Comparison of ENCODE assay signal across 8 cellular contexts in the genomic region with DNA sequence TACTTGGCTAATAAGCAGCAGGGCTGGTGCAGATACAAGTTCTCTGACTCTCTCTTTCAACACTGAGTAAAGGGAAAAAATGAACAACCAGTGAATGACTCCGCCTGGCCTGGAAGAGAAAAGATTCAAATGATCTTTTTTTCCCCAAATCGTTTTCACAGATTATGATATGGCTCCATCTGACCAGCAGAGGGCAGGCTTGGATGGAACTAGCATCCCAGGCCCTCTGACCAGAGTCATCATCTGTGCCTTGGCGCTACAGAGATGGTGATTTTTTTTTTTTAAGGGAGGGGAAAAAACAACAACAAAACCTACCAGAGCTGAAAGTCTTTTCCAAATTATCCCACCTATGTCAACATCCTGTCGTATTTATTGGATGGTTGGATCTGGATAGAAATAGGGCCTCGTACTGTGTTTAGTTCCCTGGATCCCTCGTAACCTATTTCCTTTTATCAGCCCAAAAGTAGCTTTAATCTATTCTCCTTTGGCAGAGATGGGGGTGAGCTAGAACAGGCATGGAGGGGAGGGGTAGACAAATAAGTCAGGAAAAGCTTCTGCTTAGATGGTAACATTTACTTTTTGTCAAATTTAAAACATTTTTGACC.
A peak's percentile ranks its signal among the peaks of the same experiment; 100 is the strongest.
DNase-seq lines count a peak whose midpoint lies in the region; ATAC-seq and TF ChIP-seq lines count a peak whose summit lies in the region.

No MANE protein-coding gene starts in this region.

- H3K36me3 Mint-ChIP-seq in activated CD4-positive, alpha-beta T cell treated with anti-CD3 and anti-CD28 coated beads, Interleukin-2, amount 10 ng/mL, durations not matched to agents 24 days and 14 days (ENCODE audit: low read depth), result no peaks in the 10 kb centered on the region
- H3K36me3 Mint-ChIP-seq in endothelial cell (ENCODE audit: low read depth, unreplicated experiment) (no peaks in the 10 kb centered on the region), mesothelial cell of epicardium (no peaks in the 10 kb centered on the region)
- no peaks in the 10 kb centered on the region for H3K36me3 Mint-ChIP-seq in stimulated activated naive B cell treated with anti-CD40 and anti-IgM and Interleukin-4, amounts not matched to agents 10 μg/mL and 1 μg/mL and 100 μg/mL, for 72 hours

- H3K9me3 Mint-ChIP-seq in activated CD4-positive, alpha-beta T cell treated with anti-CD3 and anti-CD28 coated beads, Interleukin-2, amount 10 ng/mL, durations not matched to agents 24 days and 14 days, result no peaks in the 10 kb centered on the region
- H3K9me3 Mint-ChIP-seq in endothelial cell (ENCODE audit: unreplicated experiment) (no peaks in the 10 kb centered on the region), mesothelial cell of epicardium (no peaks in the 10 kb centered on the region)
- no peaks in the 10 kb centered on the region for H3K9me3 Mint-ChIP-seq in stimulated activated naive B cell treated with anti-CD40 and anti-IgM and Interleukin-4, amounts not matched to agents 10 μg/mL and 1 μg/mL and 100 μg/mL, for 72 hours

- intact Hi-C loops in activated CD4-positive, alpha-beta T cell treated with anti-CD3 and anti-CD28 coated beads, Interleukin-2, amount 10 ng/mL, durations not matched to agents 24 days and 14 days (cut with micrococcal nuclease), result loop anchor here (1.0 kb wide), 1 partner anchor 49 kb away; no protein-coding TSS in a partner anchor

- ATAC-seq in HG02763 (IDR thresholded peaks at IDR 0.05; ENCODE audit: unreplicated experiment), result peak; percentile 72
- peak; percentile 72 for ATAC-seq in stimulated activated naive B cell treated with anti-CD40 and anti-IgM and Interleukin-4, amounts not matched to agents 10 μg/mL and 1 μg/mL and 100 μg/mL, for 72 hours (replicated peaks)

- DNase-seq in activated effector memory CD4-positive, alpha-beta T cell treated with anti-CD3 and anti-CD28 coated beads, Interleukin-2, amount 50 U/mL, for 16 hours, result peak; percentile 69
- no peak for DNase-seq in activated effector memory CD4-positive, alpha-beta T cell treated with Interleukin-2 at 50 U/mL for 16 hours
- DNase-seq in NCI-H2029 treated with DMSO at 0.1 percent for 48 hours (lab: John Stamatoyannopoulos, UW) (peak; percentile 38), endothelial cell (ENCODE audit: low spot score) (peak; percentile 70), mesothelial cell of epicardium (ENCODE audit: low spot score in 2 of 2, unreplicated experiment in 2 of 2) (peak in 1 of 2 experiments; percentile 66)
- DNase-seq in activated CD4-positive, alpha-beta T cell treated with anti-CD3 and anti-CD28 coated beads, Interleukin-2, amount 10 ng/mL, durations not matched to agents 24 days and 14 days, result peak; percentile 83
- DNase-seq in stimulated activated naive B cell treated with anti-CD40 and anti-IgM and Interleukin-4, amounts not matched to agents 10 μg/mL and 1 μg/mL and 100 μg/mL, for 72 hours, result no peak

- no peak overlapping the region for H3K4me3 Mint-ChIP-seq in activated CD4-positive, alpha-beta T cell treated with anti-CD3 and anti-CD28 coated beads, Interleukin-2, amount 10 ng/mL, durations not matched to agents 24 days and 14 days
- H3K4me3 Mint-ChIP-seq in endothelial cell (ENCODE audit: unreplicated experiment) (no peak overlapping the region), mesothelial cell of epicardium (no peak overlapping the region)
- no peak overlapping the region for H3K4me3 Mint-ChIP-seq in stimulated activated naive B cell treated with anti-CD40 and anti-IgM and Interleukin-4, amounts not matched to agents 10 μg/mL and 1 μg/mL and 100 μg/mL, for 72 hours

- H3K27ac Mint-ChIP-seq in activated CD4-positive, alpha-beta T cell treated with anti-CD3 and anti-CD28 coated beads, Interleukin-2, amount 10 ng/mL, durations not matched to agents 24 days and 14 days, result no peak overlapping the region
- no peak overlapping the region for H3K27ac Mint-ChIP-seq in endothelial cell (ENCODE audit: unreplicated experiment)
- H3K27ac Mint-ChIP-seq in mesothelial cell of epicardium, result no peak overlapping the region
- H3K27ac Mint-ChIP-seq in stimulated activated naive B cell treated with anti-CD40 and anti-IgM and Interleukin-4, amounts not matched to agents 10 μg/mL and 1 μg/mL and 100 μg/mL, for 72 hours, result no peak overlapping the region

- no peaks in the 10 kb centered on the region for H3K4me1 Mint-ChIP-seq in activated CD4-positive, alpha-beta T cell treated with anti-CD3 and anti-CD28 coated beads, Interleukin-2, amount 10 ng/mL, durations not matched to agents 24 days and 14 days
- peaks cover 19% of the 10 kb centered on the region for H3K4me1 Mint-ChIP-seq in endothelial cell (ENCODE audit: unreplicated experiment)
- peaks cover 10% of the 10 kb centered on the region for H3K4me1 Mint-ChIP-seq in mesothelial cell of epicardium
- H3K4me1 Mint-ChIP-seq in stimulated activated naive B cell treated with anti-CD40 and anti-IgM and Interleukin-4, amounts not matched to agents 10 μg/mL and 1 μg/mL and 100 μg/mL, for 72 hours, result no peaks in the 10 kb centered on the region

- TF ChIP-seq CTCF in endothelial cell (IDR thresholded peaks at IDR 0.05; ENCODE audit: unreplicated experiment), result peak; percentile 91
- peak; percentile 83 for TF ChIP-seq CTCF in mesothelial cell of epicardium (IDR thresholded peaks at IDR 0.05; ENCODE audit: unreplicated experiment)

- peaks cover 12% of the 10 kb centered on the region for H3K27me3 Mint-ChIP-seq in activated CD4-positive, alpha-beta T cell treated with anti-CD3 and anti-CD28 coated beads, Interleukin-2, amount 10 ng/mL, durations not matched to agents 24 days and 14 days
- H3K27me3 Mint-ChIP-seq in endothelial cell (ENCODE audit: unreplicated experiment), result peaks cover 1% of the 10 kb centered on the region
- H3K27me3 Mint-ChIP-seq in mesothelial cell of epicardium (ENCODE audit: low read depth), result no peaks in the 10 kb centered on the region
- H3K27me3 Mint-ChIP-seq in stimulated activated naive B cell treated with anti-CD40 and anti-IgM and Interleukin-4, amounts not matched to agents 10 μg/mL and 1 μg/mL and 100 μg/mL, for 72 hours, result peaks cover 0 to 6% of the 10 kb centered on the region in 2 donors

Comparison
In these comparisons a context has a peak if more than half of its experiments do, and no peak if none do; other contexts are left out.
1. DNase-seq: peak in activated effector memory CD4-positive, alpha-beta T cell treated with anti-CD3 and anti-CD28 coated beads, Interleukin-2, amount 50 U/mL, for 16 hours (single experiment), NCI-H2029 treated with DMSO at 0.1 percent for 48 hours (single experiment), activated CD4-positive, alpha-beta T cell treated with anti-CD3 and anti-CD28 coated beads, Interleukin-2, amount 10 ng/mL, durations not matched to agents 24 days and 14 days (single experiment) and endothelial cell (single experiment); none in activated effector memory CD4-positive, alpha-beta T cell treated with Interleukin-2 at 50 U/mL for 16 hours (single experiment) and stimulated activated naive B cell treated with anti-CD40 and anti-IgM and Interleukin-4, amounts not matched to agents 10 μg/mL and 1 μg/mL and 100 μg/mL, for 72 hours (single experiment).